Comparison of ENCODE assay signal across 18 cellular contexts in genomic region chr14:91167380-91167770, GRCh38. TPM values are rescaled to one million over a fixed set of nuclear protein-coding genes. Genes with fewer than 3 reads are reported as not detected.
DNase-seq lines count a peak whose midpoint lies in the region; ATAC-seq and TF ChIP-seq lines count a peak whose summit lies in the region.
"Had no signal": no experiment of that assay in that cellular context is flagged by ENCODE, and none has a peak within 500 bp of the region (broad histone marks: within the 10 kb centered on the region; RNA-seq: fewer than 3 reads in every experiment).

No MANE protein-coding gene starts in this region.

- DNase-seq in left ventricle myocardium inferior (no peak), Right ventricle myocardium superior (no peak), right atrium auricular region (ENCODE audit: low spot score) (no peak), Calu3 (no peak)
- no peak for DNase-seq in stimulated activated naive B cell treated with anti-CD40 and anti-IgM and Interleukin-4, amounts not matched to agents 10 μg/mL and 1 μg/mL and 100 μg/mL, for 72 hours
- DNase-seq: activated CD4-positive, alpha-beta T cell treated with anti-CD3 and anti-CD28 coated beads for 4 hours; activated T-cell treated with anti-CD3 and anti-CD28 coated beads, Interleukin-2, amount 50 U/mL, for 1 hour; DMS53; KG1; NCI-H1930; NCI-H526; PC-3; stimulated activated CD4-positive, alpha-beta T cell treated with anti-CD3 and anti-CD28 coated beads, Interleukin-4, amount 100 ng/mL, for 1 hour had no signal

- H3K4me3 Mint-ChIP-seq in activated T-helper 17 cell treated with anti-CD3 and anti-CD28 coated beads, Interleukin-2, amount 50 U/mL, for 72 hours, result no peak overlapping the region
- no peak overlapping the region for H3K4me3 Mint-ChIP-seq in stimulated activated naive B cell treated with anti-CD40 and anti-IgM and Interleukin-4, amounts not matched to agents 10 μg/mL and 1 μg/mL and 100 μg/mL, for 72 hours
- no peak overlapping the region for H3K4me3 Mint-ChIP-seq in Calu3 (ENCODE audit: low read depth, unreplicated experiment)
- H3K4me3 Mint-ChIP-seq: type B pancreatic cell had no signal

- TF ChIP-seq CTCF in left ventricle myocardium inferior (IDR thresholded peaks at IDR 0.05; ENCODE audit: borderline replicate concordance) (no peak), right atrium auricular region (IDR thresholded peaks at IDR 0.05) (no peak), Calu3 (IDR thresholded peaks at IDR 0.05; ENCODE audit: unreplicated experiment) (no peak)

- peak overlapping the region; percentile 27 for H3K27ac Mint-ChIP-seq in activated T-helper 17 cell treated with anti-CD3 and anti-CD28 coated beads, Interleukin-2, amount 50 U/mL, for 72 hours
- H3K27ac Mint-ChIP-seq in stimulated activated naive B cell treated with anti-CD40 and anti-IgM and Interleukin-4, amounts not matched to agents 10 μg/mL and 1 μg/mL and 100 μg/mL, for 72 hours, result peak overlapping the region; percentile 38
- H3K27ac Mint-ChIP-seq in Calu3 (ENCODE audit: unreplicated experiment), result no peak overlapping the region
- H3K27ac Mint-ChIP-seq: type B pancreatic cell had no signal

- H3K4me3 ChIP-seq in left ventricle myocardium inferior (no peak overlapping the region), right atrium auricular region (no peak overlapping the region)
- H3K4me3 ChIP-seq: BLaER1 had no signal

- H3K27me3 ChIP-seq in left ventricle myocardium inferior (ENCODE audit: low read depth), result no peaks in the 10 kb centered on the region
- no peaks in the 10 kb centered on the region for H3K27me3 ChIP-seq in right atrium auricular region
- H3K27me3 ChIP-seq: BLaER1 had no signal

- H3K36me3 ChIP-seq in left ventricle myocardium inferior (peaks cover 77% of the 10 kb centered on the region), right atrium auricular region (peaks cover 62% of the 10 kb centered on the region)

- CTCF ChIA-PET in Calu3 (lab: Charles Lee), result no interaction called here

- H3K4me1 ChIP-seq in left ventricle myocardium inferior (peaks cover 96% of the 10 kb centered on the region), right atrium auricular region (peaks cover 0 to 44% of the 10 kb centered on the region in 2 donors)
- H3K4me1 ChIP-seq: BLaER1 had no signal

- intact Hi-C loops in left ventricle myocardium inferior (cut with micrococcal nuclease) (no loop called here), Right ventricle myocardium superior (cut with DNase I) (no loop called here), Calu3 (cut with micrococcal nuclease; ENCODE audit: unreplicated experiment) (no loop called here)

- H3K27ac ChIP-seq in left ventricle myocardium inferior (replicated peaks) (peak overlapping the region; percentile 82), right atrium auricular region (peak overlapping the region; percentile 41 to 49)
- H3K27ac ChIP-seq: BLaER1 had no signal

- H3K9me3 Mint-ChIP-seq in activated T-helper 17 cell treated with anti-CD3 and anti-CD28 coated beads, Interleukin-2, amount 50 U/mL, for 72 hours, result no peaks in the 10 kb centered on the region
- no peaks in the 10 kb centered on the region for H3K9me3 Mint-ChIP-seq in stimulated activated naive B cell treated with anti-CD40 and anti-IgM and Interleukin-4, amounts not matched to agents 10 μg/mL and 1 μg/mL and 100 μg/mL, for 72 hours
- no peaks in the 10 kb centered on the region for H3K9me3 Mint-ChIP-seq in Calu3 (ENCODE audit: low read depth, unreplicated experiment)
- H3K9me3 Mint-ChIP-seq: type B pancreatic cell had no signal

- H3K9me3 ChIP-seq in left ventricle myocardium inferior (replicated peaks), result no peaks in the 10 kb centered on the region
- H3K9me3 ChIP-seq in right atrium auricular region, result no peaks in the 10 kb centered on the region
- H3K9me3 ChIP-seq: BLaER1 had no signal

- no peak for ATAC-seq in Right ventricle myocardium superior (ENCODE audit: poor library complexity)
- ATAC-seq in activated T-helper 17 cell treated with anti-CD3 and anti-CD28 coated beads, Interleukin-2, amount 50 U/mL, for 72 hours (replicated peaks), result no peak
- ATAC-seq in stimulated activated naive B cell treated with anti-CD40 and anti-IgM and Interleukin-4, amounts not matched to agents 10 μg/mL and 1 μg/mL and 100 μg/mL, for 72 hours (replicated peaks), result no peak
- no peak for ATAC-seq in HG02763 (IDR thresholded peaks at IDR 0.05; ENCODE audit: unreplicated experiment)
- ATAC-seq: PC-3, sciatic nerve had no signal

- H3K4me1 Mint-ChIP-seq in activated T-helper 17 cell treated with anti-CD3 and anti-CD28 coated beads, Interleukin-2, amount 50 U/mL, for 72 hours, result no peaks in the 10 kb centered on the region
- H3K4me1 Mint-ChIP-seq in stimulated activated naive B cell treated with anti-CD40 and anti-IgM and Interleukin-4, amounts not matched to agents 10 μg/mL and 1 μg/mL and 100 μg/mL, for 72 hours, result no peaks in the 10 kb centered on the region
- H3K4me1 Mint-ChIP-seq in Calu3 (ENCODE audit: low read depth, unreplicated experiment), result no peaks in the 10 kb centered on the region

- peaks cover 79% of the 10 kb centered on the region for H3K36me3 Mint-ChIP-seq in activated T-helper 17 cell treated with anti-CD3 and anti-CD28 coated beads, Interleukin-2, amount 50 U/mL, for 72 hours (ENCODE audit: low read depth)
- H3K36me3 Mint-ChIP-seq in stimulated activated naive B cell treated with anti-CD40 and anti-IgM and Interleukin-4, amounts not matched to agents 10 μg/mL and 1 μg/mL and 100 μg/mL, for 72 hours, result peaks cover 34 to 46% of the 10 kb centered on the region in 2 donors
- H3K36me3 Mint-ChIP-seq in Calu3 (ENCODE audit: insufficient read depth, unreplicated experiment), result no peaks in the 10 kb centered on the region

- no TSS peak for BruUV-seq in Calu3 (replicated peaks; lab: Mats Ljungman, UMichigan)

- H3K27me3 Mint-ChIP-seq in activated T-helper 17 cell treated with anti-CD3 and anti-CD28 coated beads, Interleukin-2, amount 50 U/mL, for 72 hours, result no peaks in the 10 kb centered on the region
- H3K27me3 Mint-ChIP-seq in stimulated activated naive B cell treated with anti-CD40 and anti-IgM and Interleukin-4, amounts not matched to agents 10 μg/mL and 1 μg/mL and 100 μg/mL, for 72 hours, result no peaks in the 10 kb centered on the region
- no peaks in the 10 kb centered on the region for H3K27me3 Mint-ChIP-seq in Calu3 (ENCODE audit: unreplicated experiment)
- H3K27me3 Mint-ChIP-seq: type B pancreatic cell had no signal

RNA-seq across cellular contexts. Expression of gene DGLUCY, which starts 53.5 kb away (rescaled TPM):
- total RNA-seq in left ventricle myocardium inferior (220 TPM), Right ventricle myocardium superior (240 TPM), right atrium auricular region (100 to 1,000 TPM in 1 of 2 donors, 10 to 100 TPM in 1; 81.8 to 136 TPM), Calu3 (2022) (69.3 and 78.5 TPM in 2 replicates)
- 10 to 100 TPM; 73.8 to 88.7 TPM for total RNA-seq in activated T-helper 17 cell treated with anti-CD3 and anti-CD28 coated beads, Interleukin-2, amount 50 U/mL, for 72 hours
